ENCODE assay signal across 1 cellular context in the genomic region with DNA sequence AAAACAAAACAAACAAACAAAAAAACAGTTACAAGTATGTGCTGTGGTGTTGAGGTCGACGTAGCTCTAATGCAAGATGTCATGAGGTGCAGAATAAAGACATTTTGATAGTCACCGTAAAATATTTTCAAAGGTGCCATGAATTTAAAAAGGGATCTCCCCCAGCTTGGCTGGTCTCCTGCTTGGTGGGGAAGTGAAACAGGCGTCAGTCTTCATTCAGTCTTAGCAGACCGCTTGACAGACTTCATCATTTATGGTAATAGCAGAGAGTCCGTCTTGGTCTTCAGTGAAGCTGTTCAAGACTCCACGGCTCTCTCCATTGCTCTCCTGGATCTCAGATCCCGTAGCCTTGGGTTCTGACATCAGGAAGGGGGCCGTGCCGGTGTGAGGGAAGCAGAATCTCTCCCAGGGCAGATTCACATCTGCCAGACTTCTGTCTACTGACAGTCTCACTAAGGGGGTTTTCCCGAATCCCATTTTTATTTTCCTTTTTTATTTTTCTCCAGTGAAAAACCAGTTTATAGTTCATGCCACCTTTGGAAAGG.
TF ChIP-seq lines count a peak whose summit lies in the region.

No MANE protein-coding gene starts in this region.

TF ChIP-seq in GM23338, 12 proteins besides CTCF, POLR2A, EP300 and RAD21 (continued from another document):
- TF ChIP-seq, protein P1, sequence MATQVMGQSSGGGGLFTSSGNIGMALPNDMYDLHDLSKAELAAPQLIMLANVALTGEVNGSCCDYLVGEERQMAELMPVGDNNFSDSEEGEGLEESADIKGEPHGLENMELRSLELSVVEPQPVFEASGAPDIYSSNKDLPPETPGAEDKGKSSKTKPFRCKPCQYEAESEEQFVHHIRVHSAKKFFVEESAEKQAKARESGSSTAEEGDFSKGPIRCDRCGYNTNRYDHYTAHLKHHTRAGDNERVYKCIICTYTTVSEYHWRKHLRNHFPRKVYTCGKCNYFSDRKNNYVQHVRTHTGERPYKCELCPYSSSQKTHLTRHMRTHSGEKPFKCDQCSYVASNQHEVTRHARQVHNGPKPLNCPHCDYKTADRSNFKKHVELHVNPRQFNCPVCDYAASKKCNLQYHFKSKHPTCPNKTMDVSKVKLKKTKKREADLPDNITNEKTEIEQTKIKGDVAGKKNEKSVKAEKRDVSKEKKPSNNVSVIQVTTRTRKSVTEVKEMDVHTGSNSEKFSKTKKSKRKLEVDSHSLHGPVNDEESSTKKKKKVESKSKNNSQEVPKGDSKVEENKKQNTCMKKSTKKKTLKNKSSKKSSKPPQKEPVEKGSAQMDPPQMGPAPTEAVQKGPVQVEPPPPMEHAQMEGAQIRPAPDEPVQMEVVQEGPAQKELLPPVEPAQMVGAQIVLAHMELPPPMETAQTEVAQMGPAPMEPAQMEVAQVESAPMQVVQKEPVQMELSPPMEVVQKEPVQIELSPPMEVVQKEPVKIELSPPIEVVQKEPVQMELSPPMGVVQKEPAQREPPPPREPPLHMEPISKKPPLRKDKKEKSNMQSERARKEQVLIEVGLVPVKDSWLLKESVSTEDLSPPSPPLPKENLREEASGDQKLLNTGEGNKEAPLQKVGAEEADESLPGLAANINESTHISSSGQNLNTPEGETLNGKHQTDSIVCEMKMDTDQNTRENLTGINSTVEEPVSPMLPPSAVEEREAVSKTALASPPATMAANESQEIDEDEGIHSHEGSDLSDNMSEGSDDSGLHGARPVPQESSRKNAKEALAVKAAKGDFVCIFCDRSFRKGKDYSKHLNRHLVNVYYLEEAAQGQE (IDR thresholded peaks at IDR 0.05; ENCODE audit: unreplicated experiment): no peak
- TF ChIP-seq ZNF331 (CRISPR knock-in tag; IDR thresholded peaks at IDR 0.05; ENCODE audit: low read depth) (no peak), EZH2 (IDR thresholded peaks at IDR 0.05; ENCODE audit: low read depth, unreplicated experiment) (no peak), CREB1 (CRISPR knock-in tag; IDR thresholded peaks at IDR 0.05; ENCODE audit: low read depth) (no peak)
- TF ChIP-seq, protein P2, sequence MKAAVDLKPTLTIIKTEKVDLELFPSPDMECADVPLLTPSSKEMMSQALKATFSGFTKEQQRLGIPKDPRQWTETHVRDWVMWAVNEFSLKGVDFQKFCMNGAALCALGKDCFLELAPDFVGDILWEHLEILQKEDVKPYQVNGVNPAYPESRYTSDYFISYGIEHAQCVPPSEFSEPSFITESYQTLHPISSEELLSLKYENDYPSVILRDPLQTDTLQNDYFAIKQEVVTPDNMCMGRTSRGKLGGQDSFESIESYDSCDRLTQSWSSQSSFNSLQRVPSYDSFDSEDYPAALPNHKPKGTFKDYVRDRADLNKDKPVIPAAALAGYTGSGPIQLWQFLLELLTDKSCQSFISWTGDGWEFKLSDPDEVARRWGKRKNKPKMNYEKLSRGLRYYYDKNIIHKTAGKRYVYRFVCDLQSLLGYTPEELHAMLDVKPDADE (IDR thresholded peaks at IDR 0.05): no peak
- TF ChIP-seq, protein P3, sequence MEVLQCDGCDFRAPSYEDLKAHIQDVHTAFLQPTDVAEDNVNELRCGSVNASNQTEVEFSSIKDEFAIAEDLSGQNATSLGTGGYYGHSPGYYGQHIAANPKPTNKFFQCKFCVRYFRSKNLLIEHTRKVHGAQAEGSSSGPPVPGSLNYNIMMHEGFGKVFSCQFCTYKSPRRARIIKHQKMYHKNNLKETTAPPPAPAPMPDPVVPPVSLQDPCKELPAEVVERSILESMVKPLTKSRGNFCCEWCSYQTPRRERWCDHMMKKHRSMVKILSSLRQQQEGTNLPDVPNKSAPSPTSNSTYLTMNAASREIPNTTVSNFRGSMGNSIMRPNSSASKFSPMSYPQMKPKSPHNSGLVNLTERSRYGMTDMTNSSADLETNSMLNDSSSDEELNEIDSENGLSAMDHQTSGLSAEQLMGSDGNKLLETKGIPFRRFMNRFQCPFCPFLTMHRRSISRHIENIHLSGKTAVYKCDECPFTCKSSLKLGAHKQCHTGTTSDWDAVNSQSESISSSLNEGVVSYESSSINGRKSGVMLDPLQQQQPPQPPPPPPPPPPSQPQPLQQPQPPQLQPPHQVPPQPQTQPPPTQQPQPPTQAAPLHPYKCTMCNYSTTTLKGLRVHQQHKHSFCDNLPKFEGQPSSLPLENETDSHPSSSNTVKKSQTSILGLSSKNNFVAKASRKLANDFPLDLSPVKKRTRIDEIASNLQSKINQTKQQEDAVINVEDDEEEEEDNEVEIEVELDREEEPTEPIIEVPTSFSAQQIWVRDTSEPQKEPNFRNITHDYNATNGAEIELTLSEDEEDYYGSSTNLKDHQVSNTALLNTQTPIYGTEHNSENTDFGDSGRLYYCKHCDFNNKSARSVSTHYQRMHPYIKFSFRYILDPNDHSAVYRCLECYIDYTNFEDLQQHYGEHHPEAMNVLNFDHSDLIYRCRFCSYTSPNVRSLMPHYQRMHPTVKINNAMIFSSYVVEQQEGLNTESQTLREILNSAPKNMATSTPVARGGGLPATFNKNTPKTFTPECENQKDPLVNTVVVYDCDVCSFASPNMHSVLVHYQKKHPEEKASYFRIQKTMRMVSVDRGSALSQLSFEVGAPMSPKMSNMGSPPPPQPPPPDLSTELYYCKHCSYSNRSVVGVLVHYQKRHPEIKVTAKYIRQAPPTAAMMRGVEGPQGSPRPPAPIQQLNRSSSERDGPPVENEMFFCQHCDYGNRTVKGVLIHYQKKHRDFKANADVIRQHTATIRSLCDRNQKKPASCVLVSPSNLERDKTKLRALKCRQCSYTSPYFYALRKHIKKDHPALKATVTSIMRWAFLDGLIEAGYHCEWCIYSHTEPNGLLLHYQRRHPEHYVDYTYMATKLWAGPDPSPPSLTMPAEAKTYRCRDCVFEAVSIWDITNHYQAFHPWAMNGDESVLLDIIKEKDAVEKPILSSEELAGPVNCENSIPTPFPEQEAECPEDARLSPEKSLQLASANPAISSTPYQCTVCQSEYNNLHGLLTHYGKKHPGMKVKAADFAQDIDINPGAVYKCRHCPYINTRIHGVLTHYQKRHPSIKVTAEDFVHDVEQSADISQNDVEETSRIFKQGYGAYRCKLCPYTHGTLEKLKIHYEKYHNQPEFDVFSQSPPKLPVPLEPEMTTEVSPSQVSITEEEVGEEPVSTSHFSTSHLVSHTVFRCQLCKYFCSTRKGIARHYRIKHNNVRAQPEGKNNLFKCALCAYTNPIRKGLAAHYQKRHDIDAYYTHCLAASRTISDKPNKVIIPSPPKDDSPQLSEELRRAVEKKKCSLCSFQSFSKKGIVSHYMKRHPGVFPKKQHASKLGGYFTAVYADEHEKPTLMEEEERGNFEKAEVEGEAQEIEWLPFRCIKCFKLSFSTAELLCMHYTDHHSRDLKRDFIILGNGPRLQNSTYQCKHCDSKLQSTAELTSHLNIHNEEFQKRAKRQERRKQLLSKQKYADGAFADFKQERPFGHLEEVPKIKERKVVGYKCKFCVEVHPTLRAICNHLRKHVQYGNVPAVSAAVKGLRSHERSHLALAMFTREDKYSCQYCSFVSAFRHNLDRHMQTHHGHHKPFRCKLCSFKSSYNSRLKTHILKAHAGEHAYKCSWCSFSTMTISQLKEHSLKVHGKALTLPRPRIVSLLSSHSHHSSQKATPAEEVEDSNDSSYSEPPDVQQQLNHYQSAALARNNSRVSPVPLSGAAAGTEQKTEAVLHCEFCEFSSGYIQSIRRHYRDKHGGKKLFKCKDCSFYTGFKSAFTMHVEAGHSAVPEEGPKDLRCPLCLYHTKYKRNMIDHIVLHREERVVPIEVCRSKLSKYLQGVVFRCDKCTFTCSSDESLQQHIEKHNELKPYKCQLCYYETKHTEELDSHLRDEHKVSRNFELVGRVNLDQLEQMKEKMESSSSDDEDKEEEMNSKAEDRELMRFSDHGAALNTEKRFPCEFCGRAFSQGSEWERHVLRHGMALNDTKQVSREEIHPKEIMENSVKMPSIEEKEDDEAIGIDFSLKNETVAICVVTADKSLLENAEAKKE (CRISPR knock-in tag; IDR thresholded peaks at IDR 0.05): no peak
